8 cellular contexts compared by ENCODE assay signal in the genomic region with DNA sequence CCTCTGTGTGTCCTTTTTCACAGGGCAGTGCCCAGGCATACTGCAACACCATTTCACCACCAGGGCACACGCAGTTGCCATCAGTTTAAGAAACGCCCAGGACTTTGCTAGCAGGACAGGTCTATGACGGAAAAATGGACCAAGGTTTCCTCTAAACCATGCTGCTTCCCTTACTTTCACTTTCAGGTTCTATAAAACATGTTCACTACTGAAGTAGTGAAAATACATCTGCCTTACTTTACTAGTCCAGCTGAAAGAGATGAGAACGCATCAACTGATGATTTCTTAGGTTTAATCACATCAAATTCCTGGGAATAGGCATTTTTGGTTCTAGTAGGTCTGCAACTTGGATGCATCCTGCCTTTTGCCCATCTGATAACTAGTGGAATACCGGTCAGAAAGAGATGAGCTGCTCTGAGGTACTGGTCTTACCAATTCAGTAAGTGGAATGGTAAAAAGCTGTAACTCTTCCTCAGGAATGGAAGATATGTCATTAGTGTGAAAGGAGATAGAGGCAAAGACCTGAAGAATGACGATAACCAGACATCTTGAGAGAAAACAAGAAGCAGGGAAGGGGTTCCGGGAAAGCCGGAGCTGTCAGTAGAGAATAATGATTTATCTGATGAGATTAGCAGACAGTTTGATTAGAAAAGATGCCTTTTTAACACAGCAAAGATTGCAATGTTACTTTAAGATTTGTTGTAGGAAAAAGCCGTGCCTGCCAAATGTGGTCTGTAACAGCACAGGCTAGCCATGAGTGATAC.
DNase-seq lines count a peak whose midpoint lies in the region; ATAC-seq and TF ChIP-seq lines count a peak whose summit lies in the region.

No MANE protein-coding gene starts in this region.

- CTCF ChIA-PET in AG04449 (lab: Yijun Ruan, JAX): interaction anchor here (1.0 to 1.6 kb wide), 6 partner anchors 10 to 304 kb away, joined by 3 to 6 read pairs (median 4); no protein-coding TSS in a partner anchor

- H3K36me3 ChIP-seq in OCI-LY3 (replicated peaks; ENCODE audit: low read depth, low read length): peaks cover 88% of the 10 kb centered on the region
- no peaks in the 10 kb centered on the region for H3K36me3 ChIP-seq in breast epithelium
- no peaks in the 10 kb centered on the region for H3K36me3 ChIP-seq in liver (ENCODE audit: control insufficient read depth in 4 of 4, insufficient read depth in 3 of 4, low read depth in 1 of 4, low read length in 3 of 4)
- H3K36me3 ChIP-seq in thymus (ENCODE audit: control insufficient read depth, insufficient read depth): no peaks in the 10 kb centered on the region

- peaks cover 100% of the 10 kb centered on the region for H3K79me2 ChIP-seq in OCI-LY3 (ENCODE audit: low read length)

- TF ChIP-seq RAD21 in liver (IDR thresholded peaks at IDR 0.05): peak in 1 of 2 donors; percentile 50

- TF ChIP-seq CTCF in AG04449 (IDR thresholded peaks at IDR 0.05; ENCODE audit: insufficient read depth, low read length, missing control alignments) (peak; percentile 7), OCI-LY3 (IDR thresholded peaks at IDR 0.05; ENCODE audit: low read depth, low read length) (0 out of 2 replicates have a peak, but pooled peaks have one; percentile 5), breast epithelium (IDR thresholded peaks at IDR 0.05) (no peak), liver (IDR thresholded peaks at IDR 0.05; ENCODE audit: low read depth, low read length, missing input control) (peak; percentile 29)

- H3K9ac ChIP-seq in OCI-LY3 (ENCODE audit: low read length) (peak overlapping the region; percentile 1; the same call in 1 of the 2 replicates), liver (ENCODE audit: low read depth in 1 of 2, low read length in 2 of 2) (peak overlapping the region; percentile 5 to 60)

- no peak for DNase-seq in AG04449 (ENCODE audit: low read depth, low spot score)
- DNase-seq in breast epithelium (ENCODE audit: low spot score in 2 of 2): no peak
- DNase-seq in DMS153 treated with DMSO at 0.1 percent for 48 hours (lab: John Stamatoyannopoulos, UW; ENCODE audit: unreplicated experiment): no peak

- peaks cover 100% of the 10 kb centered on the region for H4K20me1 ChIP-seq in OCI-LY3 (ENCODE audit: insufficient read depth, low read length)

- TF ChIP-seq POLR2A in GM18505 (IDR thresholded peaks at IDR 0.05; ENCODE audit: borderline replicate concordance, extremely low read depth, insufficient read depth, insufficient read length): no peak
- no peak for TF ChIP-seq POLR2A in breast epithelium (IDR thresholded peaks at IDR 0.05)

- ATAC-seq in GM18505 (IDR thresholded peaks at IDR 0.05; ENCODE audit: unreplicated experiment) (peak; percentile 93), HG02970 (IDR thresholded peaks at IDR 0.05; ENCODE audit: low FRiP score, unreplicated experiment) (peak; percentile 79)

- H3K4me1 ChIP-seq in OCI-LY3 (ENCODE audit: low read length) (peaks cover 50% of the 10 kb centered on the region), breast epithelium (no peaks in the 10 kb centered on the region), liver (ENCODE audit: control insufficient read depth in 4 of 4, insufficient read depth in 4 of 4, low read length in 3 of 4) (peaks cover 0 to 12% (median 2%) of the 10 kb centered on the region in 4 donors), thymus (ENCODE audit: control insufficient read depth, insufficient read depth, low read length) (peaks cover 3% of the 10 kb centered on the region)

- H3K27me3 ChIP-seq in OCI-LY3 (ENCODE audit: low read depth, low read length) (no peaks in the 10 kb centered on the region), breast epithelium (no peaks in the 10 kb centered on the region), liver (ENCODE audit: control insufficient read depth in 4 of 4, insufficient read depth in 4 of 4, low read length in 3 of 4) (no peaks in the 10 kb centered on the region), thymus (ENCODE audit: control insufficient read depth, insufficient read depth) (no peaks in the 10 kb centered on the region)

- POLR2A ChIA-PET in AG04449 (lab: Yijun Ruan, JAX): interaction anchor here (1.0 kb wide), 1 partner anchor 49 kb away, joined by 3 read pairs; no protein-coding TSS in a partner anchor

- no peak overlapping the region for H2AFZ ChIP-seq in OCI-LY3 (ENCODE audit: low read depth, low read length)

- H3K4me2 ChIP-seq in OCI-LY3 (ENCODE audit: low read length): peak overlapping the region; percentile 50

- H3K27ac ChIP-seq in OCI-LY3 (ENCODE audit: low read length) (peak overlapping the region; percentile 31), breast epithelium (peak overlapping the region; percentile 78 to 86), liver (ENCODE audit: low read depth in 1 of 2, low read length in 2 of 2) (peak overlapping the region; percentile 74 to 78), thymus (ENCODE audit: low read depth) (peak overlapping the region; percentile 79)

- intact Hi-C loops in breast epithelium (cut with DNase I; ENCODE audit: low total_unique reads): no loop called here

- peak overlapping the region; percentile 32 for H3K4me3 ChIP-seq in AG04449 (ENCODE audit: low read depth, low read length)
- H3K4me3 ChIP-seq in OCI-LY3 (ENCODE audit: low read length): peak overlapping the region; percentile 33
- peak overlapping the region; percentile 46 to 71 (median 50) for H3K4me3 ChIP-seq in breast epithelium
- H3K4me3 ChIP-seq in liver (ENCODE audit: low read depth in 1 of 3, low read length in 3 of 3): peak overlapping the region; percentile 23 to 60 (median 55)
- H3K4me3 ChIP-seq in thymus (ENCODE audit: low read length): peak overlapping the region; percentile 53

- H3K9me3 ChIP-seq in OCI-LY3 (ENCODE audit: insufficient read depth, low read length) (no peaks in the 10 kb centered on the region), breast epithelium (no peaks in the 10 kb centered on the region), liver (ENCODE audit: control insufficient read depth in 4 of 4, low read length in 3 of 4) (no peaks in the 10 kb centered on the region), thymus (ENCODE audit: control insufficient read depth) (no peaks in the 10 kb centered on the region)

- WGBS in liver: 34% methylated on average over 9 of the region's 9 CpGs
- WGBS in thymus: 28% methylated on average over 9 of the region's 9 CpGs

TF ChIP-seq in liver, 16 proteins besides CTCF, POLR2A, EP300 and RAD21 (continues in another document):
- TF ChIP-seq, protein P1, sequence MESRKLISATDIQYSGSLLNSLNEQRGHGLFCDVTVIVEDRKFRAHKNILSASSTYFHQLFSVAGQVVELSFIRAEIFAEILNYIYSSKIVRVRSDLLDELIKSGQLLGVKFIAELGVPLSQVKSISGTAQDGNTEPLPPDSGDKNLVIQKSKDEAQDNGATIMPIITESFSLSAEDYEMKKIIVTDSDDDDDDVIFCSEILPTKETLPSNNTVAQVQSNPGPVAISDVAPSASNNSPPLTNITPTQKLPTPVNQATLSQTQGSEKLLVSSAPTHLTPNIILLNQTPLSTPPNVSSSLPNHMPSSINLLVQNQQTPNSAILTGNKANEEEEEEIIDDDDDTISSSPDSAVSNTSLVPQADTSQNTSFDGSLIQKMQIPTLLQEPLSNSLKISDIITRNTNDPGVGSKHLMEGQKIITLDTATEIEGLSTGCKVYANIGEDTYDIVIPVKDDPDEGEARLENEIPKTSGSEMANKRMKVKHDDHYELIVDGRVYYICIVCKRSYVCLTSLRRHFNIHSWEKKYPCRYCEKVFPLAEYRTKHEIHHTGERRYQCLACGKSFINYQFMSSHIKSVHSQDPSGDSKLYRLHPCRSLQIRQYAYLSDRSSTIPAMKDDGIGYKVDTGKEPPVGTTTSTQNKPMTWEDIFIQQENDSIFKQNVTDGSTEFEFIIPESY (IDR thresholded peaks at IDR 0.05): peak; percentile 7
- TF ChIP-seq NR2F2 (IDR thresholded peaks at IDR 0.05) (no peak), JUND (IDR thresholded peaks at IDR 0.05) (peak in 1 of 2 donors; percentile 15), HNF4A (conservative IDR thresholded peaks at IDR 0.05) (peak; percentile 36 to 44), FOXA2 (IDR thresholded peaks at IDR 0.05) (no peak), YY1 (IDR thresholded peaks at IDR 0.05) (peak; percentile 18), SP1 (IDR thresholded peaks at IDR 0.05) (peak; percentile 29), EGR1 (IDR thresholded peaks at IDR 0.05; ENCODE audit: low read depth in 2 of 2) (no peak), TAF1 (conservative IDR thresholded peaks at IDR 0.05) (no peak), HNF4G (IDR thresholded peaks at IDR 0.05) (no peak), RXRA (IDR thresholded peaks at IDR 0.05) (no peak), FOXA1 (IDR thresholded peaks at IDR 0.05) (no peak)
- TF ChIP-seq, protein P2, sequence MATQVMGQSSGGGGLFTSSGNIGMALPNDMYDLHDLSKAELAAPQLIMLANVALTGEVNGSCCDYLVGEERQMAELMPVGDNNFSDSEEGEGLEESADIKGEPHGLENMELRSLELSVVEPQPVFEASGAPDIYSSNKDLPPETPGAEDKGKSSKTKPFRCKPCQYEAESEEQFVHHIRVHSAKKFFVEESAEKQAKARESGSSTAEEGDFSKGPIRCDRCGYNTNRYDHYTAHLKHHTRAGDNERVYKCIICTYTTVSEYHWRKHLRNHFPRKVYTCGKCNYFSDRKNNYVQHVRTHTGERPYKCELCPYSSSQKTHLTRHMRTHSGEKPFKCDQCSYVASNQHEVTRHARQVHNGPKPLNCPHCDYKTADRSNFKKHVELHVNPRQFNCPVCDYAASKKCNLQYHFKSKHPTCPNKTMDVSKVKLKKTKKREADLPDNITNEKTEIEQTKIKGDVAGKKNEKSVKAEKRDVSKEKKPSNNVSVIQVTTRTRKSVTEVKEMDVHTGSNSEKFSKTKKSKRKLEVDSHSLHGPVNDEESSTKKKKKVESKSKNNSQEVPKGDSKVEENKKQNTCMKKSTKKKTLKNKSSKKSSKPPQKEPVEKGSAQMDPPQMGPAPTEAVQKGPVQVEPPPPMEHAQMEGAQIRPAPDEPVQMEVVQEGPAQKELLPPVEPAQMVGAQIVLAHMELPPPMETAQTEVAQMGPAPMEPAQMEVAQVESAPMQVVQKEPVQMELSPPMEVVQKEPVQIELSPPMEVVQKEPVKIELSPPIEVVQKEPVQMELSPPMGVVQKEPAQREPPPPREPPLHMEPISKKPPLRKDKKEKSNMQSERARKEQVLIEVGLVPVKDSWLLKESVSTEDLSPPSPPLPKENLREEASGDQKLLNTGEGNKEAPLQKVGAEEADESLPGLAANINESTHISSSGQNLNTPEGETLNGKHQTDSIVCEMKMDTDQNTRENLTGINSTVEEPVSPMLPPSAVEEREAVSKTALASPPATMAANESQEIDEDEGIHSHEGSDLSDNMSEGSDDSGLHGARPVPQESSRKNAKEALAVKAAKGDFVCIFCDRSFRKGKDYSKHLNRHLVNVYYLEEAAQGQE (IDR thresholded peaks at IDR 0.05): peak; percentile 29
- TF ChIP-seq, protein P3, sequence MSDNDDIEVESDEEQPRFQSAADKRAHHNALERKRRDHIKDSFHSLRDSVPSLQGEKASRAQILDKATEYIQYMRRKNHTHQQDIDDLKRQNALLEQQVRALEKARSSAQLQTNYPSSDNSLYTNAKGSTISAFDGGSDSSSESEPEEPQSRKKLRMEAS (IDR thresholded peaks at IDR 0.05): peak; percentile 85

Comparison
In these comparisons a context has a peak if more than half of its experiments do, and no peak if none do; other contexts are left out.
1. CTCF ChIP-seq: peak in AG04449 (single experiment), OCI-LY3 (single experiment) and liver (single experiment); none in breast epithelium (0 of 3).
2. H3K27ac ChIP-seq: peak in every context shown above with its lines; median percentile 82 in breast epithelium; 79 in thymus; 76 in liver; 31 in OCI-LY3.
3. Peak in every context shown above with its lines, with median percentiles within 50 percentile points of each other: H3K4me3 ChIP-seq.